ENCODE assay signal across 8 cellular contexts in genomic region chr7:116582806-116583444, GRCh38. TPM values are rescaled to one million over a fixed set of nuclear protein-coding genes. Genes with fewer than 3 reads are reported as not detected.
DNase-seq lines count a peak whose midpoint lies in the region; ATAC-seq, FAIRE-seq and TF ChIP-seq lines count a peak whose summit lies in the region.

No MANE protein-coding gene starts in this region.

- H3K4me1 Mint-ChIP-seq in activated naive CD8-positive, alpha-beta T cell treated with anti-CD3 and anti-CD28 coated beads for 36 hours: peaks cover 45% of the 10 kb centered on the region
- H3K4me1 Mint-ChIP-seq in neural crest cell: peaks cover 18% of the 10 kb centered on the region

- peak overlapping the region; percentile 96 for H3K27ac Mint-ChIP-seq in activated naive CD8-positive, alpha-beta T cell treated with anti-CD3 and anti-CD28 coated beads for 36 hours
- peak overlapping the region; percentile 63 for H3K27ac Mint-ChIP-seq in neural crest cell (ENCODE audit: unreplicated experiment)

- H3K4me3 ChIP-seq in PC-9: no peak overlapping the region

- peaks cover 15% of the 10 kb centered on the region; the same call in 1 of the 2 replicates for H3K9me3 ChIP-seq in PC-9 (ENCODE audit: insufficient read depth, low read depth)

- no peaks in the 10 kb centered on the region for H3K27me3 ChIP-seq in PC-9 (ENCODE audit: insufficient read depth, low read depth)

- H2AFZ ChIP-seq in PC-9: no peak overlapping the region

- H3K36me3 ChIP-seq in PC-9 (ENCODE audit: low read depth): no peaks in the 10 kb centered on the region

- no peak overlapping the region for H3K4me2 ChIP-seq in PC-9

- H3K9me2 ChIP-seq in PC-9 (ENCODE audit: insufficient read depth): no peaks in the 10 kb centered on the region

- H3K27ac ChIP-seq in PC-9: no peak overlapping the region

- no peaks in the 10 kb centered on the region for H4K20me1 ChIP-seq in PC-9 (ENCODE audit: insufficient read depth)

- DNase-seq in GM03348 (ENCODE audit: low spot score) (peak; percentile 67), neural crest cell (ENCODE audit: low read depth, low spot score) (no peak), frontal cortex (ENCODE audit: low spot score in 2 of 2) (no peak), PC-9 (no peak), T-helper 9 cell (no peak)
- no peak for DNase-seq in activated naive CD8-positive, alpha-beta T cell treated with anti-CD3 and anti-CD28 coated beads for 36 hours
- no peak for DNase-seq in stimulated activated CD4-positive, alpha-beta T cell treated with anti-CD3 and anti-CD28 coated beads, Interleukin-4, amount 100 ng/mL, for 1 hour

- H3F3A ChIP-seq in PC-9 (ENCODE audit: insufficient read depth, low read depth): no peaks in the 10 kb centered on the region

- H3K27me3 Mint-ChIP-seq in activated naive CD8-positive, alpha-beta T cell treated with anti-CD3 and anti-CD28 coated beads for 36 hours: no peaks in the 10 kb centered on the region
- no peaks in the 10 kb centered on the region for H3K27me3 Mint-ChIP-seq in neural crest cell (ENCODE audit: low read depth)

- H3K79me2 ChIP-seq in PC-9 (ENCODE audit: low read depth): no peaks in the 10 kb centered on the region

- peaks cover 3% of the 10 kb centered on the region for H3K36me3 Mint-ChIP-seq in activated naive CD8-positive, alpha-beta T cell treated with anti-CD3 and anti-CD28 coated beads for 36 hours
- H3K36me3 Mint-ChIP-seq in neural crest cell (ENCODE audit: low read depth): no peaks in the 10 kb centered on the region

- POLR2A ChIA-PET in PC-9 (lab: Charles Lee; ENCODE audit: unreplicated experiment): interaction anchor here (0.5 to 0.7 kb wide), 4 partner anchors 75 to 430 kb away, joined by 5 to 9 read pairs (median 7); no protein-coding TSS in a partner anchor

- no peaks in the 10 kb centered on the region for H3K9me3 Mint-ChIP-seq in activated naive CD8-positive, alpha-beta T cell treated with anti-CD3 and anti-CD28 coated beads for 36 hours
- H3K9me3 Mint-ChIP-seq in neural crest cell: no peaks in the 10 kb centered on the region

- peak overlapping the region; percentile 68 for H3K4me3 Mint-ChIP-seq in activated naive CD8-positive, alpha-beta T cell treated with anti-CD3 and anti-CD28 coated beads for 36 hours
- H3K4me3 Mint-ChIP-seq in neural crest cell: no peak overlapping the region

- peaks cover 3% of the 10 kb centered on the region for H3K4me1 ChIP-seq in PC-9 (replicated peaks; ENCODE audit: insufficient read depth)

- no peak for TF ChIP-seq CTCF in neural crest cell (conservative IDR thresholded peaks at IDR 0.05)
- no peak for TF ChIP-seq CTCF in PC-9 (conservative IDR thresholded peaks at IDR 0.05)

- intact Hi-C loops in PC-9 (cut with micrococcal nuclease; ENCODE audit: unreplicated experiment): loop anchor here (10.0 kb wide), 1 partner anchor 158 kb away; no protein-coding TSS in a partner anchor

- ATAC-seq in HG02763 (IDR thresholded peaks at IDR 0.05; ENCODE audit: unreplicated experiment): peak; percentile 29

- BruUV-seq in PC-9 (replicated peaks; lab: Mats Ljungman, UMichigan): no TSS peak

- CTCF ChIA-PET in PC-9 (lab: Charles Lee): no interaction called here

- FAIRE-seq in frontal cortex (lab: Jason Lieb, UNC): no peak

RNA-seq across cellular contexts. Expression of gene CAV1, which starts 58.1 kb away (rescaled TPM):
- total RNA-seq in activated naive CD8-positive, alpha-beta T cell treated with anti-CD3 and anti-CD28 coated beads for 36 hours: 1 to 10 TPM; 1.4 to 1.5 TPM
- total RNA-seq in neural crest cell (3.7 and 5.3 TPM in 2 replicates), frontal cortex (17.5 TPM), PC-9 (2021) (850 and 1,077 TPM in 2 replicates)

Comparison
In these comparisons a context has a peak if more than half of its experiments do, and no peak if none do; other contexts are left out.
1. RNA of gene CAV1, which starts 58.1 kb away (total RNA-seq): 850 to 1,077 TPM in PC-9; 17.5 TPM in frontal cortex (single experiment), 3.7 to 5.3 TPM in neural crest cell and 1.4 to 1.5 TPM in activated naive CD8-positive, alpha-beta T cell treated with anti-CD3 and anti-CD28 coated beads for 36 hours; every median in the first group is over 10 times any median in the second.